ENCODE assay signal across 8 cellular contexts in the genomic region with DNA sequence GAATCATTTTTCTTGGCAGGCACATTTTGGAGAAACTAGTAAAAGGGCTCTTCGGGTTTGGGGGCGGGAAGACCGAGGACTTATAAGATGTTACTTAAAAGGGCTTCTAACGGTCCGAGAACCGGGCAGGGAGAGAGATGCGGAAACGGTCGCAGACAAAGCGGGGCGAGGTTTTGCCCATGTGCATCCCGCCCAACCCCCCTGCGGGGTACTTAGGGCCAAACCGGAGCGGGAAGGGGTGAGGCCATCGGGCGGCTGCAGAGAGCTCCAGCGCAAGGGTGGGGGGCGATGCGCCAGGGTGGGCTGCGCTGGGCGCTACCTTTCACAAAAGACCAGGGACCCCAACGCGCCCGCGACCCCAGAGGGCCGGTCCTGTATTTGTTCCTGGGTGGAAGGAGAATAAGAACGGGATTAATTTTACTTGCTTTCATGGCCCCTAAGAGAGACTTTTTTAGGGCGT. TPM values are rescaled to one million over a fixed set of nuclear protein-coding genes. Genes with fewer than 3 reads are reported as not detected.
DNase-seq lines count a peak whose midpoint lies in the region; ATAC-seq and TF ChIP-seq lines count a peak whose summit lies in the region.

No MANE protein-coding gene starts in this region.

- DNase-seq in CD8-positive, alpha-beta memory T cell: peak in 4 of 5 donors; percentile 43 to 73 (median 52)
- DNase-seq in SJSA1 (ENCODE audit: low read depth in 1 of 2, low spot score in 2 of 2) (peak in 1 of 2 experiments; percentile 75), heart right ventricle (peak; percentile 73), pons (ENCODE audit: low spot score) (peak; percentile 62), NCI-H1694 (lab: John Stamatoyannopoulos, UW) (no peak)
- peak; percentile 71 for DNase-seq in activated naive CD8-positive, alpha-beta T cell treated with anti-CD3 and anti-CD28 coated beads, Interleukin-2, amount 50 U/mL, for 24 hours

- POLR2A ChIA-PET in CD8-positive, alpha-beta memory T cell (lab: Charles Lee): interaction anchor here (0.6 to 7.4 kb wide), 10 partner anchors 10 to 109 kb away, joined by 3 to 142 read pairs (median 8); partner anchors contain the start of genes MRPS18B and PPP1R10

- H3K36me3 ChIP-seq in CD8-positive, alpha-beta memory T cell (ENCODE audit: insufficient read depth, low read length): peaks cover 27% of the 10 kb centered on the region
- H3K36me3 ChIP-seq in KMS-11 (ENCODE audit: insufficient read depth) (peaks cover 23% of the 10 kb centered on the region; the same call in 1 of the 2 replicates), SJSA1 (peaks cover 59% of the 10 kb centered on the region), heart right ventricle (peaks cover 0 to 43% (median 27%) of the 10 kb centered on the region in 9 donors)

- H3K27ac ChIP-seq in CD8-positive, alpha-beta memory T cell (ENCODE audit: low read depth, low read length): peak overlapping the region; percentile 91
- H3K27ac ChIP-seq in KMS-11 (peak overlapping the region; percentile 96), SJSA1 (peak overlapping the region; percentile 93), heart right ventricle (peak overlapping the region; percentile 70 to 99 (median 96))

- H3K79me2 ChIP-seq in KMS-11 (ENCODE audit: insufficient read depth, low read depth): peaks cover 56% of the 10 kb centered on the region

- peaks cover 36% of the 10 kb centered on the region for H4K20me1 ChIP-seq in KMS-11 (ENCODE audit: insufficient read depth)

- H3K9ac ChIP-seq in KMS-11: peak overlapping the region; percentile 99

- H3K4me3 ChIP-seq in CD8-positive, alpha-beta memory T cell (ENCODE audit: low read length): peak overlapping the region; percentile 95
- H3K4me3 ChIP-seq in KMS-11 (IDR thresholded peaks at IDR 0.05; ENCODE audit: insufficient read depth, low read depth, low read length) (no peak overlapping the region), SJSA1 (peak overlapping the region; percentile 78), heart right ventricle (peak overlapping the region; percentile 67 to 98 (median 88))

- intact Hi-C loops in heart right ventricle (cut with DNase I): loop anchor here in 8 of 10 donors (1.0 to 10.0 kb wide), 10 partner anchors 34 to 236 kb away; partner anchors contain the start of genes MRPS18B (in 5 of the 8), PPP1R10 (in 5 of the 8), PPP1R18 (in 5 of the 8) and GNL1 (in 3 of the 8)

- H3K27me3 Mint-ChIP-seq in CD8-positive, alpha-beta memory T cell: peaks cover 0 to 6% of the 10 kb centered on the region in 2 donors
- H3K27me3 Mint-ChIP-seq in activated naive CD8-positive, alpha-beta T cell treated with anti-CD3 and anti-CD28 coated beads, Interleukin-2, amount 50 U/mL, for 24 hours: no peaks in the 10 kb centered on the region

- H3K4me3 Mint-ChIP-seq in CD8-positive, alpha-beta memory T cell: peak overlapping the region; percentile 91 to 99 (median 98)
- peak overlapping the region; percentile 96 for H3K4me3 Mint-ChIP-seq in activated naive CD8-positive, alpha-beta T cell treated with anti-CD3 and anti-CD28 coated beads, Interleukin-2, amount 50 U/mL, for 24 hours

- no peaks in the 10 kb centered on the region for H3K9me3 ChIP-seq in CD8-positive, alpha-beta memory T cell (ENCODE audit: low read length)
- H3K9me3 ChIP-seq in SJSA1 (replicated peaks) (peaks cover 3% of the 10 kb centered on the region; the same call in 1 of the 2 replicates), heart right ventricle (no peaks in the 10 kb centered on the region)

- no peak for TF ChIP-seq CTCF in KMS-11 (conservative IDR thresholded peaks at IDR 0.05; ENCODE audit: low read depth, low read length)
- TF ChIP-seq CTCF in heart right ventricle (IDR thresholded peaks at IDR 0.05): no peak

- H2AFZ ChIP-seq in KMS-11 (ENCODE audit: low read depth): no peak overlapping the region

- H3K27ac Mint-ChIP-seq in CD8-positive, alpha-beta memory T cell: peak overlapping the region; percentile 70 to 98 (median 96)
- peak overlapping the region; percentile 98 for H3K27ac Mint-ChIP-seq in activated naive CD8-positive, alpha-beta T cell treated with anti-CD3 and anti-CD28 coated beads, Interleukin-2, amount 50 U/mL, for 24 hours

- H3K4me1 ChIP-seq in CD8-positive, alpha-beta memory T cell (ENCODE audit: insufficient read depth, low read length): peaks cover 37% of the 10 kb centered on the region
- H3K4me1 ChIP-seq in KMS-11 (ENCODE audit: low read depth, poor library complexity, severe bottlenecking) (peaks cover 59% of the 10 kb centered on the region), SJSA1 (replicated peaks) (peaks cover 63% of the 10 kb centered on the region), heart right ventricle (peaks cover 7 to 74% (median 68%) of the 10 kb centered on the region in 9 donors)

- H3K4me2 ChIP-seq in KMS-11: peak overlapping the region; percentile 88

- no peaks in the 10 kb centered on the region for H3K27me3 ChIP-seq in CD8-positive, alpha-beta memory T cell (ENCODE audit: insufficient read depth, low read length, poor library complexity, severe bottlenecking)
- H3K27me3 ChIP-seq in KMS-11 (ENCODE audit: insufficient read depth, low read depth) (no peaks in the 10 kb centered on the region), SJSA1 (replicated peaks) (no peaks in the 10 kb centered on the region; the same call in 1 of the 2 replicates), heart right ventricle (no peaks in the 10 kb centered on the region)

- no peaks in the 10 kb centered on the region for H3K9me3 Mint-ChIP-seq in CD8-positive, alpha-beta memory T cell
- H3K9me3 Mint-ChIP-seq in activated naive CD8-positive, alpha-beta T cell treated with anti-CD3 and anti-CD28 coated beads, Interleukin-2, amount 50 U/mL, for 24 hours: no peaks in the 10 kb centered on the region

- peaks cover 3 to 54% (median 20%) of the 10 kb centered on the region in 3 donors for H3K36me3 Mint-ChIP-seq in CD8-positive, alpha-beta memory T cell
- peaks cover 58% of the 10 kb centered on the region for H3K36me3 Mint-ChIP-seq in activated naive CD8-positive, alpha-beta T cell treated with anti-CD3 and anti-CD28 coated beads, Interleukin-2, amount 50 U/mL, for 24 hours (ENCODE audit: low read depth)

- CTCF ChIA-PET in CD8-positive, alpha-beta memory T cell (lab: Charles Lee): interaction anchor here (0.8 to 17.1 kb wide), 8 partner anchors 8 to 254 kb away, joined by 3 to 697 read pairs (median 14); partner anchors contain the start of genes DHX16, IER3 and NRM

- peaks cover 58 to 76% (median 60%) of the 10 kb centered on the region in 3 donors for H3K4me1 Mint-ChIP-seq in CD8-positive, alpha-beta memory T cell
- peaks cover 69% of the 10 kb centered on the region for H3K4me1 Mint-ChIP-seq in activated naive CD8-positive, alpha-beta T cell treated with anti-CD3 and anti-CD28 coated beads, Interleukin-2, amount 50 U/mL, for 24 hours

- ATAC-seq in activated naive CD8-positive, alpha-beta T cell treated with anti-CD3 and anti-CD28 coated beads, Interleukin-2, amount 50 U/mL, for 24 hours: no peak
- ATAC-seq in heart right ventricle: peak; percentile 2 to 47 (median 18)
- no peak for ATAC-seq in GM19452 (IDR thresholded peaks at IDR 0.05; ENCODE audit: unreplicated experiment)

- WGBS in heart right ventricle, 2 donors: 1% methylated on average over 29 of the region's 29 CpGs

RNA-seq across cellular contexts. Expression of gene TUBB, which starts 0.6 kb away (rescaled TPM):
- 1,000 to 10,000 TPM; 1,610 to 1,639 TPM for total RNA-seq in CD8-positive, alpha-beta memory T cell
- polyA plus RNA-seq in CD8-positive, alpha-beta memory T cell: 136 TPM
- 1,157 and 1,642 TPM in 2 replicates for total RNA-seq in SJSA1 (2014; rRNA removed; shearing (Covaris generic))
- 100 to 1,000 TPM; 144 to 437 (median 189) TPM for total RNA-seq in heart right ventricle
- 100 to 1,000 TPM; 156 to 440 TPM for polyA plus RNA-seq in heart right ventricle

RNA-seq across cellular contexts. Expression of gene MDC1, which starts 3.7 kb away (rescaled TPM):
- 10 to 100 TPM; 59.4 to 71.1 TPM for total RNA-seq in CD8-positive, alpha-beta memory T cell
- polyA plus RNA-seq in CD8-positive, alpha-beta memory T cell: 6.4 TPM
- 8.4 and 8.6 TPM in 2 replicates for total RNA-seq in SJSA1 (2014; rRNA removed; shearing (Covaris generic))
- 10 to 100 TPM; 15.3 to 21.7 (median 19.5) TPM for total RNA-seq in heart right ventricle
- polyA plus RNA-seq in heart right ventricle: 10 to 100 TPM; 11.2 to 18.1 TPM

RNA-seq across cellular contexts. Expression of gene FLOT1, which starts 21.7 kb away (rescaled TPM):
- total RNA-seq in CD8-positive, alpha-beta memory T cell: 100 to 1,000 TPM; 154 to 155 TPM
- polyA plus RNA-seq in CD8-positive, alpha-beta memory T cell: 104 TPM
- 200 and 254 TPM in 2 replicates for total RNA-seq in SJSA1 (2014; rRNA removed; shearing (Covaris generic))
- 100 to 1,000 TPM; 158 to 280 (median 184) TPM for total RNA-seq in heart right ventricle
- 100 to 1,000 TPM; 233 to 317 TPM for polyA plus RNA-seq in heart right ventricle

RNA-seq across cellular contexts. Expression of gene IER3, which starts 23.6 kb away (rescaled TPM):
- 100 to 1,000 TPM; 267 to 294 TPM for total RNA-seq in CD8-positive, alpha-beta memory T cell
- 0.58 TPM for polyA plus RNA-seq in CD8-positive, alpha-beta memory T cell
- total RNA-seq in SJSA1 (2014; rRNA removed; shearing (Covaris generic)): 119 and 139 TPM in 2 replicates
- 100 to 1,000 TPM in 6 of 10 donors, 10 to 100 TPM in 4; 15.6 to 309 (median 115) TPM for total RNA-seq in heart right ventricle
- polyA plus RNA-seq in heart right ventricle: 10 to 100 TPM; 25.3 to 93.9 TPM

RNA-seq across cellular contexts. Expression of gene NRM, which starts 30.0 kb away (rescaled TPM):
- total RNA-seq in CD8-positive, alpha-beta memory T cell: 10 to 100 TPM; 28.1 to 29.2 TPM
- 11.7 TPM for polyA plus RNA-seq in CD8-positive, alpha-beta memory T cell
- total RNA-seq in SJSA1 (2014; rRNA removed; shearing (Covaris generic)): 6.8 and 10.0 TPM in 2 replicates
- 1 to 10 TPM; 1.6 to 7.1 (median 3.1) TPM for total RNA-seq in heart right ventricle
- 10 to 100 TPM; 10.4 to 11.6 TPM for polyA plus RNA-seq in heart right ventricle

Comparison
In these comparisons a context has a peak if more than half of its experiments do, and no peak if none do; other contexts are left out.
1. ATAC-seq: peak in heart right ventricle (8 of 8); none in activated naive CD8-positive, alpha-beta T cell treated with anti-CD3 and anti-CD28 coated beads, Interleukin-2, amount 50 U/mL, for 24 hours (single experiment) and GM19452 (single experiment).
2. Peak in every context shown above with its lines, with median percentiles within 50 percentile points of each other: H3K27ac ChIP-seq.